8 cellular contexts compared by ENCODE assay signal in genomic region chr7:22855049-22855392, GRCh38. TPM values are rescaled to one million over a fixed set of nuclear protein-coding genes. Genes with fewer than 3 reads are reported as not detected.
DNase-seq lines count a peak whose midpoint lies in the region; ATAC-seq, FAIRE-seq and TF ChIP-seq lines count a peak whose summit lies in the region.

No MANE protein-coding gene starts in this region.

- peak overlapping the region; percentile 91 for H3K4ac ChIP-seq in IMR-90 (ENCODE audit: low read depth, low read length)

- DNase-seq in GM13977 (ENCODE audit: low spot score) (peak; percentile 36), IMR-90 (no peak), dorsolateral prefrontal cortex (no peak), pancreas (no peak), cerebellum (ENCODE audit: low spot score) (no peak), H54 (ENCODE audit: insufficient read length, low spot score) (no peak), DMS79 treated with DMSO at 0.1 percent for 48 hours (lab: John Stamatoyannopoulos, UW) (no peak), ACHN (no peak)

- BruUV-seq in IMR-90 (replicated peaks; lab: Mats Ljungman, UMichigan) = no TSS peak

- intact Hi-C loops in IMR-90 (cut with micrococcal nuclease) = loop anchor here (2.0 to 5.0 kb wide), 3 partner anchors 32 to 158 kb away; partner anchors contain the start of gene TOMM7
- intact Hi-C loops in dorsolateral prefrontal cortex (cut with DNase I) = loop anchor here (2.0 to 10.0 kb wide), 3 partner anchors 32 to 200 kb away; partner anchors contain the start of gene TOMM7 (in 2 of the 2)
- intact Hi-C loops in pancreas (cut with DNase I) = no loop called here

- peak overlapping the region; percentile 97 for H3K23ac ChIP-seq in IMR-90 (ENCODE audit: low read depth, low read length)

- CTCF ChIA-PET in IMR-90 (lab: Yijun Ruan, JAX) = no interaction called here

- H4K20me1 ChIP-seq in IMR-90 (ENCODE audit: insufficient read depth, low read length) = peaks cover 7% of the 10 kb centered on the region; the same call in 1 of the 2 replicates

- peak overlapping the region; percentile 94 to 96 for H4K8ac ChIP-seq in IMR-90 (ENCODE audit: low read depth in 2 of 2, low read length in 2 of 2)

- TF ChIP-seq POLR2A in IMR-90 (IDR thresholded peaks at IDR 0.05; ENCODE audit: low read depth, low read length) (no peak; the same call in 1 of the 2 replicates), H54 (IDR thresholded peaks at IDR 0.05; ENCODE audit: low read depth, low read length) (no peak)

- H4K91ac ChIP-seq in IMR-90 (ENCODE audit: insufficient read depth, low read depth, low read length) = peak overlapping the region; percentile 92

- H3K9me3 ChIP-seq in IMR-90 (ENCODE audit: control insufficient read depth, insufficient read depth, low read length) (no peaks in the 10 kb centered on the region), pancreas (no peaks in the 10 kb centered on the region)

- H2BK120ac ChIP-seq in IMR-90 (ENCODE audit: low read depth, low read length) = peak overlapping the region; percentile 78

- no peak for TF ChIP-seq CTCF in GM13977 (IDR thresholded peaks at IDR 0.05; ENCODE audit: extremely low read depth, insufficient read depth, missing control alignments)
- TF ChIP-seq CTCF in IMR-90 (conservative IDR thresholded peaks at IDR 0.05; ENCODE audit: low read depth, low read length) = no peak
- no peak for TF ChIP-seq CTCF in dorsolateral prefrontal cortex (IDR thresholded peaks at IDR 0.05 in 54 of 56, conservative IDR thresholded peaks at IDR 0.05 in 2 of 56; ENCODE audit: low read depth in 1 of 56, partially characterized antibody in 56 of 56)
- TF ChIP-seq CTCF in pancreas (IDR thresholded peaks at IDR 0.05) = no peak

- H3K56ac ChIP-seq in IMR-90 (ENCODE audit: extremely low read depth, insufficient read depth, low read length) = peak overlapping the region; percentile 95

- no peak for FAIRE-seq in pancreas (lab: Jason Lieb, UNC)
- no peak for FAIRE-seq in H54 (lab: Jason Lieb, UNC)

- peak overlapping the region; percentile 99 for H2BK5ac ChIP-seq in IMR-90 (ENCODE audit: low read depth, low read length, poor library complexity, severe bottlenecking)

- H3K4me1 ChIP-seq in IMR-90 (ENCODE audit: control insufficient read depth, insufficient read depth, low read length) (peaks cover 15% of the 10 kb centered on the region), pancreas (peaks cover 4 to 15% (median 7%) of the 10 kb centered on the region in 3 donors)

- TF ChIP-seq RAD21 in IMR-90 (IDR thresholded peaks at IDR 0.05; ENCODE audit: low read length) = no peak

- peak overlapping the region; percentile 97 for H3K14ac ChIP-seq in IMR-90 (replicated peaks; ENCODE audit: low read depth, low read length)

- peak overlapping the region; percentile 92 for H2AK5ac ChIP-seq in IMR-90 (ENCODE audit: low read depth, low read length)

- H3K27ac ChIP-seq in IMR-90 (ENCODE audit: insufficient read depth, low read length) (peak overlapping the region; percentile 80), dorsolateral prefrontal cortex (peak overlapping the region in 28 of 59 donors; percentile 11 to 88 (median 66)), pancreas (peak overlapping the region in 3 of 4 donors; percentile 73 to 89 (median 83))

- H3K9me1 ChIP-seq in IMR-90 (ENCODE audit: insufficient read depth, low read length) = peaks cover 9% of the 10 kb centered on the region

- H3K18ac ChIP-seq in IMR-90 (ENCODE audit: low read depth, low read length) = peak overlapping the region; percentile 83

- peak overlapping the region; percentile 87 for H2AFZ ChIP-seq in IMR-90 (replicated peaks; ENCODE audit: low read length, poor library complexity)

- H3K4me2 ChIP-seq in IMR-90 (ENCODE audit: low read depth, low read length) = peak overlapping the region; percentile 85

- peak overlapping the region; percentile 57 for H2BK15ac ChIP-seq in IMR-90 (ENCODE audit: low read depth, low read length)

- H3K27me3 ChIP-seq in IMR-90 (ENCODE audit: control insufficient read depth, insufficient read depth, low read length) (no peaks in the 10 kb centered on the region), dorsolateral prefrontal cortex (peaks cover 0 to 11% (median 0%) of the 10 kb centered on the region in 45 donors), pancreas (no peaks in the 10 kb centered on the region)

- in situ Hi-C loops in GM13977 (cut with MboI; ENCODE audit: low pct_unique_long_range_greater_than_20kb, low sequenced_read_pairs, unreplicated experiment) = no loop called here
- in situ Hi-C loops in IMR-90 (cut with MboI; ENCODE audit: low sequenced_read_pairs) = no loop called here
- in situ Hi-C loops in ACHN (cut with HindIII; ENCODE audit: low pct_ligation_motif_present, low pct_unique_long_range_greater_than_20kb, low sequenced_read_pairs) = no loop called here

- H3K9ac ChIP-seq in IMR-90 (ENCODE audit: low read depth, low read length) = peak overlapping the region; percentile 97

- H4K5ac ChIP-seq in IMR-90 (ENCODE audit: low read depth, low read length) = peak overlapping the region; percentile 69

- 10% methylated on average over 2 of the region's 9 CpGs; no CpG with 5 or more reads in 1 of the 2 experiments for WGBS in IMR-90 (ENCODE audit: extremely low coverage in 2 of 2, insufficient read length in 1 of 2), 2 experiments
- 32 to 33% methylated on average over 9 of the region's 9 CpGs for WGBS in pancreas, 2 donors

- peak overlapping the region; percentile 98 for H2AK9ac ChIP-seq in IMR-90 (replicated peaks; ENCODE audit: low read depth, low read length, poor library complexity)

- H3K36me3 ChIP-seq in IMR-90 (ENCODE audit: control insufficient read depth, insufficient read depth, low read length) (no peaks in the 10 kb centered on the region; the same call in 1 of the 2 replicates), pancreas (no peaks in the 10 kb centered on the region)

- peaks cover 7 to 24% of the 10 kb centered on the region in 2 experiments; a peak in 3 of 4 replicates for H3K79me1 ChIP-seq in IMR-90 (ENCODE audit: low read depth in 1 of 2, low read length in 2 of 2)

- POLR2A ChIA-PET in IMR-90 (lab: Charles Lee; ENCODE audit: unreplicated experiment) = interaction anchor here (0.8 to 1.4 kb wide), 3 partner anchors 128 to 292 kb away, joined by 3 to 7 read pairs (median 5); partner anchors contain the start of gene IL6

- no peak for ATAC-seq in IMR-90 (ENCODE audit: low read depth)
- peak in 1 of 4 donors; percentile 28 for ATAC-seq in pancreas

- peak overlapping the region; percentile 18 for H2BK20ac ChIP-seq in IMR-90 (ENCODE audit: low read depth, low read length)

- peak overlapping the region; percentile 68 for H3K4me3 ChIP-seq in IMR-90 (ENCODE audit: insufficient read depth, low read depth, low read length)
- H3K4me3 ChIP-seq in dorsolateral prefrontal cortex = peak overlapping the region; percentile 36 to 91 (median 74)
- peak overlapping the region; percentile 65 to 85 (median 71) for H3K4me3 ChIP-seq in pancreas

- dilution Hi-C loops in IMR-90 (cut with HindIII; ENCODE audit: low sequenced_read_pairs, unreplicated experiment) = no loop called here

TF ChIP-seq in IMR-90, 13 proteins besides CTCF, POLR2A, EP300 and RAD21:
- TF ChIP-seq MXI1 (IDR thresholded peaks at IDR 0.05; ENCODE audit: borderline replicate concordance, low read depth, low read length) = no peak
- no peak for TF ChIP-seq RCOR1 (IDR thresholded peaks at IDR 0.05; ENCODE audit: insufficient replicate concordance, low read length)
- no peak for TF ChIP-seq RFX5 (IDR thresholded peaks at IDR 0.05; ENCODE audit: low read depth, low read length)
- no peak for TF ChIP-seq BHLHE40 (IDR thresholded peaks at IDR 0.05; ENCODE audit: low read depth, low read length)
- no peak for TF ChIP-seq FOS (IDR thresholded peaks at IDR 0.05; ENCODE audit: low read depth, low read length)
- TF ChIP-seq USF2 (IDR thresholded peaks at IDR 0.05; ENCODE audit: low read depth, low read length) = no peak
- TF ChIP-seq MAFK (IDR thresholded peaks at IDR 0.05; ENCODE audit: low read depth, low read length) = no peak
- TF ChIP-seq CEBPB (IDR thresholded peaks at IDR 0.05; ENCODE audit: low read depth, low read length) = no peak
- TF ChIP-seq NFE2L2 (IDR thresholded peaks at IDR 0.05; ENCODE audit: low read depth, low read length) = no peak

RNA-seq across cellular contexts. Expression of gene TOMM7, which starts 32.4 kb away (rescaled TPM):
- total RNA-seq in IMR-90 (2012; rRNA removed) (67.2 and 125 TPM in 2 replicates), dorsolateral prefrontal cortex (100 to 1,000 TPM; 155 to 488 (median 296) TPM), pancreas (100 to 1,000 TPM; 210 to 316 (median 223) TPM), cerebellum (72.9 TPM)
- polyA plus RNA-seq in IMR-90 (2012; rRNA removed) (318 and 727 TPM in 2 replicates), pancreas (100 to 1,000 TPM; 126 to 262 TPM)
- polyA plus RNA-seq in IMR-90 (2012; cell fraction: cytosol; rRNA removed) = 103 and 199 TPM in 2 replicates
- polyA plus RNA-seq in IMR-90 (2012; cell fraction: nucleus; rRNA removed; ENCODE audit: low replicate concordance) = 17.0 and 112 TPM in 2 replicates

Comparison
In these comparisons a context has a peak if more than half of its experiments do, and no peak if none do; other contexts are left out.
1. intact Hi-C loops: an anchor here in IMR-90 (2.0 to 5.0 kb wide) and dorsolateral prefrontal cortex (2.0 to 10.0 kb wide); none called in pancreas.